Comparison of ENCODE assay signal across 6 cellular contexts in the genomic region with DNA sequence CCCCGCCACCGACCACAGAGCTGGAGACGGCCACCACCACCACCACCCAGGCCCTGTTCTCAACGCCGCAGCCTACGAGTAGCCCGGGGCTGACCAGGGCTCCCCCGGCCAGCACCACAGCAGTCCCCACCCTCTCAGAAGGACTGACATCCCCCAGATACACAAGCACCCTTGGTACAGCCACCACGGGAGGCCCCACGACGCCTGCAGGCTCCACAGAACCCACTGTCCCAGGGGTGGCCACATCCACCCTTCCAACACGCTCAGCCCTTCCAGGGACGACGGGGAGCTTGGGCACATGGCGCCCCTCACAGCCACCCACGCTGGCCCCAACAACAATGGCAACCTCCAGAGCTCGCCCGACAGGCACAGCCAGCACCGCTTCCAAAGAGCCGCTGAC. TPM values are rescaled to one million over a fixed set of nuclear protein-coding genes. Genes with fewer than 3 reads are reported as not detected.
"Had no signal": no experiment of that assay in that cellular context is flagged by ENCODE, and none has a peak within 500 bp of the region (broad histone marks: within the 10 kb centered on the region; RNA-seq: fewer than 3 reads in every experiment).

No MANE protein-coding gene starts in this region.

- H3K27ac ChIP-seq: HL-60 had no signal

- H3K4me3 Mint-ChIP-seq: IgD-negative memory B cell had no signal

- H3K4me3 ChIP-seq: K562 had no signal

- H3K36me3 Mint-ChIP-seq: IgD-negative memory B cell had no signal

- H3K4me1 Mint-ChIP-seq: IgD-negative memory B cell had no signal

- H3K27ac Mint-ChIP-seq: IgD-negative memory B cell had no signal

- H3K27me3 Mint-ChIP-seq: IgD-negative memory B cell had no signal

- ATAC-seq: K562 had no signal

- H3K9me3 Mint-ChIP-seq: IgD-negative memory B cell had no signal

- FAIRE-seq: HTR-8/SVneo, K562 had no signal

- DNase-seq: IMR-90, KBM-7 had no signal

RNA-seq across cellular contexts. Expression of gene MUC5B, which starts 18.8 kb away (rescaled TPM):
- total RNA-seq: IMR-90 had no signal
- polyA plus RNA-seq: IgD-negative memory B cell, IMR-90 had no signal
